ENCODE assay signal across 11 cellular contexts in the genomic region with DNA sequence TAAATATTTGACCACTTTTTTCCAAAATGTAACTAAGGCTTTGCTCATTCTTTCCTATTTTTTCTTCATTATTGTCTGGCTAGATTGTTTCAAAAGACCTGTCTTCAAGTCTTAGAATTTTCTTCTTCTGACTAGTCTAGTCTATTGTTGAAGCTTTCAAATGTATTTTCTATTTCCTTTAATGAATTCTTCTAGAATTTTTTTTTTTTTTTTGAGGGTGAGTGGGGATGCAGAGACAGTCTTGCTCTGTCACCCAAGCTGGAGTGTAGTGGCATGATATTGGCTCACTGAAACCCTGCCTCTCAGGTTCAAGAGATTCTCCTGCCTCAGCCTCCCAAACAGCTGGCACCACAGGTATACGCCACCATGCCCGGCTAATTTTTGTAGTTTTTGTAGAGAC.
"Had no signal": no experiment of that assay in that cellular context is flagged by ENCODE, and none has a peak within 500 bp of the region (broad histone marks: within the 10 kb centered on the region; RNA-seq: fewer than 3 reads in every experiment).

No MANE protein-coding gene starts in this region.

- H3K4me3 ChIP-seq: GM23248, GM23338, HAP-1 had no signal

- H2AFZ ChIP-seq: GM23248, GM23338 had no signal

- H3K27ac ChIP-seq: GM23248 had no signal

- FAIRE-seq: H1, H54 had no signal

- H3K9ac ChIP-seq: GM23248 had no signal

- ATAC-seq: GM23338, HCT116 had no signal

- DNase-seq: GM23248, GOT3, H7, H9, HCEC 1CT, HFFc6 had no signal

- H3K9me3 ChIP-seq: HAP-1 had no signal

- H3K4me2 ChIP-seq: GM23338 had no signal

- H3K36me3 ChIP-seq: HAP-1 had no signal
